Comparison of ENCODE assay signal across 1 cellular context in genomic region chr2:75003773-75004172, GRCh38.
TF ChIP-seq lines count a peak whose summit lies in the region.

No MANE protein-coding gene starts in this region.

TF ChIP-seq in SK-N-SH treated with all-trans-retinoic acid at 6 μM for 48 hours, 23 proteins besides CTCF, POLR2A, EP300 and RAD21 (continued from another document):
- no peak for TF ChIP-seq ZFP3 (CRISPR knock-in tag; IDR thresholded peaks at IDR 0.05)
- no peak for TF ChIP-seq PATZ1 (CRISPR knock-in tag; IDR thresholded peaks at IDR 0.05; ENCODE audit: borderline replicate concordance)
- no peak for TF ChIP-seq ESRRG (CRISPR knock-in tag; IDR thresholded peaks at IDR 0.05)
- no peak for TF ChIP-seq ZFP30 (CRISPR knock-in tag; IDR thresholded peaks at IDR 0.05)
- no peak for TF ChIP-seq RARB (CRISPR knock-in tag; IDR thresholded peaks at IDR 0.05)
- no peak for TF ChIP-seq ZNF70 (CRISPR knock-in tag; IDR thresholded peaks at IDR 0.05)
- no peak for TF ChIP-seq ZC3H10 (CRISPR knock-in tag; IDR thresholded peaks at IDR 0.05)
TF ChIP-seq in SK-N-SH treated with all-trans-retinoic acid at 6 μM for 48 hours: peak in this region for 0.
